Comparison of ENCODE assay signal across 30 cellular contexts in the genomic region with DNA sequence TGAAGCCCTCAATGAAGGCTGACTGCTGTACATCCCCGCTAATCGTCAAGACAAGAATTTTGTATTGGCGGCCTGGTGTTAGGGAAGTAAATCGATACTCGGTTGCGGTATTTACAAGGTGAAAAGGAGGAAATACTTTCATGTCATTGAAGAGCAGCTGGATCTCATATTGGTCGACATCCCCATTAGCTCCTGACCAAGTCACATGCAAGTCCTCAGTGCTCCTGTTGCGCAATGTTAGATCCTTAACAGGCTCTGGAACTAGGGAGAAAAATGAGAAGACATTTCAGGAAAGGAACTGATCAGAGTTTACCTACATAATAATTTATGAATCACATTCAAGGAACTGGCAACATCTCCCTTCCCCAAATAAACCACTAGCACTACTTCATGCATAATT.
"Had no signal": no experiment of that assay in that cellular context is flagged by ENCODE, and none has a peak within 500 bp of the region (broad histone marks: within the 10 kb centered on the region; RNA-seq: fewer than 3 reads in every experiment).

No MANE protein-coding gene starts in this region.

- H3K27ac ChIP-seq: foreskin keratinocyte, heart left ventricle, hepatocyte, left lung, neutrophil, parathyroid adenoma, suprapubic skin, transverse colon, upper lobe of right lung, uterus had no signal

- H3K4me2 ChIP-seq: hepatocyte, smooth muscle cell had no signal

- H3K4me3 Mint-ChIP-seq: dendritic cell treated with granulocyte-macrophage colony-stimulating factor and Interleukin-4, amounts not matched to agents 40 ng/mL and 50 ng/mL, for 4 days; endodermal cell; mesothelial cell of epicardium; naive B cell; natural killer cell treated with Interleukin-12 subunit alpha and Interleukin-12 subunit beta and Interleukin-15 and Interleukin-18, amount 100 ng/mL, for 72 hours; neural crest cell; stimulated activated naive CD8-positive, alpha-beta T cell treated with anti-CD3 and anti-CD28 coated beads, Interleukin-15, amount 100 ng/mL, for 72 hours had no signal

- H3K4me1 ChIP-seq: foreskin keratinocyte, left lung, parathyroid adenoma, suprapubic skin, transverse colon, upper lobe of right lung, uterus had no signal

- H3K79me2 ChIP-seq: hepatocyte, parathyroid adenoma had no signal

- H3K9ac ChIP-seq: parathyroid adenoma had no signal

- H3K27ac Mint-ChIP-seq: dendritic cell treated with granulocyte-macrophage colony-stimulating factor and Interleukin-4, amounts not matched to agents 40 ng/mL and 50 ng/mL, for 4 days; endodermal cell; naive B cell; natural killer cell treated with Interleukin-12 subunit alpha and Interleukin-12 subunit beta and Interleukin-15 and Interleukin-18, amount 100 ng/mL, for 72 hours; progenitor cell of endocrine pancreas; stimulated activated naive CD8-positive, alpha-beta T cell treated with anti-CD3 and anti-CD28 coated beads, Interleukin-15, amount 100 ng/mL, for 72 hours had no signal

- H3K27me3 Mint-ChIP-seq: dendritic cell treated with granulocyte-macrophage colony-stimulating factor and Interleukin-4, amounts not matched to agents 40 ng/mL and 50 ng/mL, for 4 days; natural killer cell treated with Interleukin-12 subunit alpha and Interleukin-12 subunit beta and Interleukin-15 and Interleukin-18, amount 100 ng/mL, for 72 hours; progenitor cell of endocrine pancreas had no signal

- ATAC-seq: foreskin keratinocyte; heart left ventricle; left lung; mucosa of descending colon; natural killer cell treated with Interleukin-12 subunit alpha and Interleukin-12 subunit beta and Interleukin-15 and Interleukin-18, amount 100 ng/mL, for 72 hours; stimulated activated naive CD8-positive, alpha-beta T cell treated with anti-CD3 and anti-CD28 coated beads, Interleukin-15, amount 100 ng/mL, for 72 hours; upper lobe of right lung had no signal

- H3K27me3 ChIP-seq: esophagus muscularis mucosa, foreskin keratinocyte, gastroesophageal sphincter, heart left ventricle, hepatocyte, left lung, neutrophil, suprapubic skin, transverse colon, upper lobe of right lung, uterus had no signal

- DNase-seq: effector CD8-positive, alpha-beta T cell; endodermal cell; foreskin keratinocyte; heart left ventricle; kidney; left lung; mucosa of descending colon; naive B cell; stimulated activated CD4-positive, alpha-beta T cell treated with anti-CD3 and anti-CD28 coated beads, Interleukin-12 subunit alpha, Interleukin-12 subunit beta, amount 100 ng/mL, for 4 hours; stimulated activated CD4-positive, alpha-beta T cell treated with anti-CD3 and anti-CD28 coated beads, Interleukin-1b, Interleukin-23, amount 100 ng/mL, for 48 hours; stimulated activated CD4-positive, alpha-beta T cell treated with anti-CD3 and anti-CD28 coated beads, Interleukin-4, amount 100 ng/mL, for 1 hour; stimulated activated CD8-positive, alpha-beta memory T cell treated with anti-CD3 and anti-CD28 coated beads, Interleukin-4, amount 100 ng/mL, for 48 hours; stimulated activated naive CD4-positive, alpha-beta T cell; stimulated activated naive CD8-positive, alpha-beta T cell treated with anti-CD3 and anti-CD28 coated beads, Interleukin-15, amount 100 ng/mL, for 72 hours; transverse colon; upper lobe of right lung; uterus had no signal

- FAIRE-seq: endothelial cell of umbilical vein had no signal

- H3K4me1 Mint-ChIP-seq: endodermal cell; naive B cell; neural crest cell; stimulated activated naive CD8-positive, alpha-beta T cell treated with anti-CD3 and anti-CD28 coated beads, Interleukin-15, amount 100 ng/mL, for 72 hours had no signal

- H3K9me3 Mint-ChIP-seq: dendritic cell treated with granulocyte-macrophage colony-stimulating factor and Interleukin-4, amounts not matched to agents 40 ng/mL and 50 ng/mL, for 4 days; endodermal cell; mesothelial cell of epicardium; naive B cell; natural killer cell treated with Interleukin-12 subunit alpha and Interleukin-12 subunit beta and Interleukin-15 and Interleukin-18, amount 100 ng/mL, for 72 hours; stimulated activated naive CD8-positive, alpha-beta T cell treated with anti-CD3 and anti-CD28 coated beads, Interleukin-15, amount 100 ng/mL, for 72 hours had no signal

- H3K4me3 ChIP-seq: esophagus muscularis mucosa, gastroesophageal sphincter, heart left ventricle, hepatocyte, left lung, mucosa of descending colon, smooth muscle cell, suprapubic skin, transverse colon, upper lobe of right lung, uterus had no signal

- H2AFZ ChIP-seq: hepatocyte, parathyroid adenoma had no signal

- H3K36me3 ChIP-seq: gastroesophageal sphincter, left lung, neutrophil, suprapubic skin, transverse colon, uterus had no signal

- H3K36me3 Mint-ChIP-seq: mesothelial cell of epicardium; naive B cell; natural killer cell treated with Interleukin-12 subunit alpha and Interleukin-12 subunit beta and Interleukin-15 and Interleukin-18, amount 100 ng/mL, for 72 hours had no signal

- H3K9me3 ChIP-seq: esophagus muscularis mucosa, gastroesophageal sphincter, heart left ventricle, left lung, mucosa of descending colon, neutrophil, suprapubic skin, transverse colon, upper lobe of right lung, uterus had no signal
